In genomic region chr20:63224272-63225081, GRCh38 we compare ENCODE assay signal across 9 cellular contexts. TPM values are rescaled to one million over a fixed set of nuclear protein-coding genes. Genes with fewer than 3 reads are reported as not detected.
DNase-seq lines count a peak whose midpoint lies in the region; ATAC-seq and TF ChIP-seq lines count a peak whose summit lies in the region.
"Had no signal": no experiment of that assay in that cellular context is flagged by ENCODE, and none has a peak within 500 bp of the region (broad histone marks: within the 10 kb centered on the region; RNA-seq: fewer than 3 reads in every experiment).

No MANE protein-coding gene starts in this region.

- TF ChIP-seq POLR2A in GM18505 (IDR thresholded peaks at IDR 0.05; ENCODE audit: borderline replicate concordance, extremely low read depth, insufficient read depth, insufficient read length): no peak

- H3K4me3 ChIP-seq in upper lobe of right lung: no peak overlapping the region

- H3K36me3 ChIP-seq in upper lobe of right lung: no peaks in the 10 kb centered on the region

- ATAC-seq in left cardiac atrium (peak; percentile 55 to 58), upper lobe of right lung (peak; percentile 41), GM18907 (IDR thresholded peaks at IDR 0.05; ENCODE audit: unreplicated experiment) (no peak), GM18861 (IDR thresholded peaks at IDR 0.05; ENCODE audit: unreplicated experiment) (no peak), GM18505 (IDR thresholded peaks at IDR 0.05; ENCODE audit: unreplicated experiment) (no peak)
- ATAC-seq: stimulated activated naive CD8-positive, alpha-beta T cell treated with anti-CD3 and anti-CD28 coated beads, Interleukin-15, Interleukin-2, amounts not matched to agents 100 U/mL and 50 U/mL, for 24 hours had no signal

- H3K9me3 ChIP-seq in upper lobe of right lung: no peaks in the 10 kb centered on the region

- peaks cover 22% of the 10 kb centered on the region for H3K27me3 ChIP-seq in upper lobe of right lung

- TF ChIP-seq CTCF in upper lobe of right lung (IDR thresholded peaks at IDR 0.05): peak; percentile 10

- in situ Hi-C loops in SK-MEL-5 (cut with HindIII; ENCODE audit: low pct_unique_long_range_greater_than_20kb, low sequenced_read_pairs): no loop called here

- H3K27ac ChIP-seq in upper lobe of right lung: no peak overlapping the region

- intact Hi-C loops in left cardiac atrium (cut with DNase I): no loop called here
- intact Hi-C loops in upper lobe of right lung (cut with DNase I): no loop called here

- peak; percentile 1 for DNase-seq in NCI-H748 (lab: John Stamatoyannopoulos, UW; ENCODE audit: unreplicated experiment)
- no peak for DNase-seq in NCI-H748 treated with DMSO at 0.1 percent for 48 hours (lab: John Stamatoyannopoulos, UW)
- DNase-seq in SK-MEL-5 (ENCODE audit: low read depth, low spot score): peak; percentile 44
- DNase-seq in left cardiac atrium: peak; percentile 49
- peak; percentile 78 for DNase-seq in upper lobe of right lung
- DNase-seq: stimulated activated naive CD8-positive, alpha-beta T cell treated with anti-CD3 and anti-CD28 coated beads, Interleukin-15, Interleukin-2, amounts not matched to agents 100 U/mL and 50 U/mL, for 24 hours had no signal

- H3K4me1 ChIP-seq in upper lobe of right lung: no peaks in the 10 kb centered on the region

RNA-seq across cellular contexts. Expression of gene YTHDF1, which starts 8.5 kb away (rescaled TPM):
- 28.7 and 31.8 TPM in 2 replicates for total RNA-seq in SK-MEL-5 (2014; rRNA removed; shearing (Covaris generic))
- 40.5 and 54.2 TPM in 2 replicates for polyA plus RNA-seq in SK-MEL-5 (2015; cell fraction: cytosol; rRNA removed)
- 110 and 111 TPM in 2 replicates for polyA plus RNA-seq in SK-MEL-5 (2015; cell fraction: nucleus; rRNA removed)
- 10 to 100 TPM; 19.3 to 29.9 TPM for total RNA-seq in left cardiac atrium
- total RNA-seq in upper lobe of right lung: 36.9 TPM

RNA-seq across cellular contexts. Expression of gene BIRC7, which starts 11.2 kb away (rescaled TPM):
- 7.7 and 12.3 TPM in 2 replicates for total RNA-seq in SK-MEL-5 (2014; rRNA removed; shearing (Covaris generic))
- 8.4 and 9.4 TPM in 2 replicates for polyA plus RNA-seq in SK-MEL-5 (2015; cell fraction: cytosol; rRNA removed)
- 69.9 and 108 TPM in 2 replicates for polyA plus RNA-seq in SK-MEL-5 (2015; cell fraction: nucleus; rRNA removed)
- under 1 TPM in 1 of 2 donors, not detected in 1; 0.94 TPM for total RNA-seq in left cardiac atrium
- 15.5 TPM for total RNA-seq in upper lobe of right lung

RNA-seq across cellular contexts. Expression of gene NKAIN4, which starts 29.8 kb away (rescaled TPM):
- total RNA-seq in SK-MEL-5 (2014; rRNA removed; shearing (Covaris generic)): not detected in 2 replicates
- not detected in 2 replicates for polyA plus RNA-seq in SK-MEL-5 (2015; cell fraction: cytosol; rRNA removed)
- not detected in 2 replicates for polyA plus RNA-seq in SK-MEL-5 (2015; cell fraction: nucleus; rRNA removed)
- not detected for total RNA-seq in left cardiac atrium
- total RNA-seq in upper lobe of right lung: not detected

RNA-seq across cellular contexts. Expression of gene ARFGAP1, which starts 48.1 kb away (rescaled TPM):
- total RNA-seq in SK-MEL-5 (2014; rRNA removed; shearing (Covaris generic)): 53.0 and 61.5 TPM in 2 replicates
- polyA plus RNA-seq in SK-MEL-5 (2015; cell fraction: cytosol; rRNA removed): 54.6 and 66.6 TPM in 2 replicates
- 1,120 and 1,200 TPM in 2 replicates for polyA plus RNA-seq in SK-MEL-5 (2015; cell fraction: nucleus; rRNA removed)
- total RNA-seq in left cardiac atrium (10 to 100 TPM; 32.1 to 50.3 TPM), upper lobe of right lung (67.0 TPM)

Comparison
In these comparisons a context has a peak if more than half of its experiments do, and no peak if none do; other contexts are left out.
1. ATAC-seq: peak in left cardiac atrium (2 of 2) and upper lobe of right lung (single experiment); none in GM18907 (single experiment), GM18861 (single experiment) and GM18505 (single experiment).